8 cellular contexts compared by ENCODE assay signal in genomic region chr17:45317113-45317820, GRCh38. TPM values are rescaled to one million over a fixed set of nuclear protein-coding genes. Genes with fewer than 3 reads are reported as not detected.
A peak's percentile ranks its signal among the peaks of the same experiment; 100 is the strongest.
DNase-seq lines count a peak whose midpoint lies in the region; ATAC-seq lines count a peak whose summit lies in the region.

No MANE protein-coding gene starts in this region.

- H3K4me3 ChIP-seq in effector memory CD4-positive, alpha-beta T cell (ENCODE audit: insufficient read depth, low read depth, low read length, poor library complexity, severe bottlenecking) = peak overlapping the region; percentile 59

- DNase-seq in COR-L47 (lab: John Stamatoyannopoulos, UW) (peak; percentile 100), HT-29 (ENCODE audit: low spot score) (peak; percentile 100), medulla oblongata (ENCODE audit: extremely low spot score) (peak; percentile 100)
- peak; percentile 100 for DNase-seq in NK-92 treated with Interleukin-12 subunit alpha and Interleukin-12 subunit beta, amount 100 ng/mL, for 24 hours (lab: John Stamatoyannopoulos, UW)
- peak; percentile 99 to 100 for DNase-seq in activated CD8-positive, alpha-beta memory T cell treated with anti-CD3 and anti-CD28 coated beads for 4 hours (ENCODE audit: low read depth in 2 of 2)
- peak; percentile 99 to 100 (median 100) for DNase-seq in effector memory CD4-positive, alpha-beta T cell
- peak; percentile 98 to 99 (median 99) for DNase-seq in stimulated activated CD4-positive, alpha-beta T cell treated with anti-CD3 and anti-CD28 coated beads, TNF-alpha, amount 100 ng/mL, for 48 hours (ENCODE audit: low read depth in 3 of 3)

- peaks cover 71% of the 10 kb centered on the region for H3K4me1 ChIP-seq in effector memory CD4-positive, alpha-beta T cell (ENCODE audit: control insufficient read depth, insufficient read depth, low read length, poor library complexity, severe bottlenecking)

- ATAC-seq in GM21360 (IDR thresholded peaks at IDR 0.05; ENCODE audit: unreplicated experiment) = peak; percentile 72

- no peaks in the 10 kb centered on the region for H3K9me3 ChIP-seq in effector memory CD4-positive, alpha-beta T cell (ENCODE audit: control insufficient read depth, low read length)

- peak overlapping the region; percentile 68 for H3K27ac ChIP-seq in effector memory CD4-positive, alpha-beta T cell (ENCODE audit: insufficient read depth, low read length, poor library complexity, severe bottlenecking)

- no peaks in the 10 kb centered on the region for H3K36me3 ChIP-seq in effector memory CD4-positive, alpha-beta T cell (ENCODE audit: control insufficient read depth, insufficient read depth, low read length)

- H3K27me3 ChIP-seq in effector memory CD4-positive, alpha-beta T cell (replicated peaks; ENCODE audit: control insufficient read depth, insufficient read depth, low read length, poor library complexity, severe bottlenecking) = no peaks in the 10 kb centered on the region

RNA-seq across cellular contexts. Expression of gene MAP3K14, which starts 0.4 kb away (rescaled TPM):
- 5.9 and 6.2 TPM in 2 replicates for total RNA-seq in HT-29 (2014; rRNA removed; shearing (Covaris generic))

RNA-seq across cellular contexts. Expression of gene SPATA32, which starts 55.4 kb away (rescaled TPM):
- total RNA-seq in HT-29 (2014; rRNA removed; shearing (Covaris generic)) = not detected in 2 replicates

Comparison
In these comparisons a context has a peak if more than half of its experiments do, and no peak if none do; other contexts are left out.
1. Peak in every context shown above with its lines: DNase-seq, ATAC-seq, H3K4me3 ChIP-seq and H3K27ac ChIP-seq.